In the genomic region with DNA sequence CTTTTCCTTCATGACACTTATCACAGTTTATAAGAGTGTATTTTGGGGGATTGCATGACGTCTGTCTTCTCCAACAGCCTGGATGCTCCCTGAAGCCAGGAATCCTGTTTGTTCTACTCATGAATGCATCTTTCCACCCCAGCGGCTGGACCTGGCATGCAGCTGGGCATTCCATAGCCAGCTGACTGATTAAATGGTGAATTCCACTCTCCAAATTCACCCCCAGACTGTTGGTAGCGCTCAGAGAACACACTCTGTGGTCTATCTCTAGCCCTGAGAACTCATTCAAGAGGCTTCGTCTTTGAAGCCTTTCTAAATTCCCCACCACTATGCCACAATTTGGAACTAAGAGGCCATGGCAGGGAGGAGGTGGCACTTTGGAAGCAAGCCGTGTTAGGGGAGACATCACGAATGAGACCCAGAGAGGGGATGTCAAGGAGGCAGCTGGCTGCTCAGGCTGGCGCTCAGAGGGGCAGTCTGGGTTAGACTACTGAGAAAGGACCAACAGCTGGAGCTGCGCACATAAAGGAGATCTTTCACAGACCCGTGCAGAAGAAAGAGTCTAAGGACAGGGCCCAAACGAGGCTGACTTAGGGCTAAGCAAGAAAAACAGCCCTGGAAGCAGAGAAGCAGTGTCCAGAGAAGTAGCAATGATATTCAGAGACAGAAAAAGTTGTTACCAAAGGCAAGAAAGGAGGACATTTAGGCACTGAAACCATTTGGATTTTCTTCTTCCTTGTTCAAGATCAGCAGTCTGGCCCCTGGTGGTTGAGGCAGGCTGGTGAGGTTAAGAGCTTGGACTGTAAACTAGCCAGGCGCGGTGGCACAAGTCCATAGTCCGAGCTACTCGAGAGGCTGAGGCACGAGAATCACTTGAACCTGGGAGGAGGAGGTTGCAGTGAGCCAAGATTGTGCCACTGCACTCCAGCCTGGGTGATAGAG, we compare ENCODE assay signal across 2 cellular contexts.
A peak's percentile ranks its signal among the peaks of the same experiment; 100 is the strongest.
TF ChIP-seq lines count a peak whose summit lies in the region.

No MANE protein-coding gene starts in this region.

TF ChIP-seq in HepG2, 621 proteins besides CTCF, POLR2A, EP300 and RAD21 (continued from another document and continues in another):
- TF ChIP-seq, protein P1, sequence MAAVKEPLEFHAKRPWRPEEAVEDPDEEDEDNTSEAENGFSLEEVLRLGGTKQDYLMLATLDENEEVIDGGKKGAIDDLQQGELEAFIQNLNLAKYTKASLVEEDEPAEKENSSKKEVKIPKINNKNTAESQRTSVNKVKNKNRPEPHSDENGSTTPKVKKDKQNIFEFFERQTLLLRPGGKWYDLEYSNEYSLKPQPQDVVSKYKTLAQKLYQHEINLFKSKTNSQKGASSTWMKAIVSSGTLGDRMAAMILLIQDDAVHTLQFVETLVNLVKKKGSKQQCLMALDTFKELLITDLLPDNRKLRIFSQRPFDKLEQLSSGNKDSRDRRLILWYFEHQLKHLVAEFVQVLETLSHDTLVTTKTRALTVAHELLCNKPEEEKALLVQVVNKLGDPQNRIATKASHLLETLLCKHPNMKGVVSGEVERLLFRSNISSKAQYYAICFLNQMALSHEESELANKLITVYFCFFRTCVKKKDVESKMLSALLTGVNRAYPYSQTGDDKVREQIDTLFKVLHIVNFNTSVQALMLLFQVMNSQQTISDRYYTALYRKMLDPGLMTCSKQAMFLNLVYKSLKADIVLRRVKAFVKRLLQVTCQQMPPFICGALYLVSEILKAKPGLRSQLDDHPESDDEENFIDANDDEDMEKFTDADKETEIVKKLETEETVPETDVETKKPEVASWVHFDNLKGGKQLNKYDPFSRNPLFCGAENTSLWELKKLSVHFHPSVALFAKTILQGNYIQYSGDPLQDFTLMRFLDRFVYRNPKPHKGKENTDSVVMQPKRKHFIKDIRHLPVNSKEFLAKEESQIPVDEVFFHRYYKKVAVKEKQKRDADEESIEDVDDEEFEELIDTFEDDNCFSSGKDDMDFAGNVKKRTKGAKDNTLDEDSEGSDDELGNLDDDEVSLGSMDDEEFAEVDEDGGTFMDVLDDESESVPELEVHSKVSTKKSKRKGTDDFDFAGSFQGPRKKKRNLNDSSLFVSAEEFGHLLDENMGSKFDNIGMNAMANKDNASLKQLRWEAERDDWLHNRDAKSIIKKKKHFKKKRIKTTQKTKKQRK (IDR thresholded peaks at IDR 0.05; ENCODE audit: low read length) = no peak
- TF ChIP-seq, protein P2, sequence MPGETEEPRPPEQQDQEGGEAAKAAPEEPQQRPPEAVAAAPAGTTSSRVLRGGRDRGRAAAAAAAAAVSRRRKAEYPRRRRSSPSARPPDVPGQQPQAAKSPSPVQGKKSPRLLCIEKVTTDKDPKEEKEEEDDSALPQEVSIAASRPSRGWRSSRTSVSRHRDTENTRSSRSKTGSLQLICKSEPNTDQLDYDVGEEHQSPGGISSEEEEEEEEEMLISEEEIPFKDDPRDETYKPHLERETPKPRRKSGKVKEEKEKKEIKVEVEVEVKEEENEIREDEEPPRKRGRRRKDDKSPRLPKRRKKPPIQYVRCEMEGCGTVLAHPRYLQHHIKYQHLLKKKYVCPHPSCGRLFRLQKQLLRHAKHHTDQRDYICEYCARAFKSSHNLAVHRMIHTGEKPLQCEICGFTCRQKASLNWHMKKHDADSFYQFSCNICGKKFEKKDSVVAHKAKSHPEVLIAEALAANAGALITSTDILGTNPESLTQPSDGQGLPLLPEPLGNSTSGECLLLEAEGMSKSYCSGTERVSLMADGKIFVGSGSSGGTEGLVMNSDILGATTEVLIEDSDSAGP (CRISPR knock-in tag; IDR thresholded peaks at IDR 0.05; ENCODE audit: borderline replicate concordance) = 0 out of 2 replicates have a peak, but pooled peaks have one; percentile 39
- TF ChIP-seq ZNF260 (CRISPR knock-in tag; IDR thresholded peaks at IDR 0.05; ENCODE audit: borderline replicate concordance, low read depth) (no peak), POGZ (CRISPR knock-in tag; IDR thresholded peaks at IDR 0.05) (0 out of 2 replicates have a peak, but pooled peaks have one; percentile 23), ZNF274 (CRISPR knock-in tag; IDR thresholded peaks at IDR 0.05) (peak; percentile 52; the same call in 1 of the 2 replicates), AKAP8 (CRISPR knock-in tag; IDR thresholded peaks at IDR 0.05) (no peak), NFYB (CRISPR knock-in tag; IDR thresholded peaks at IDR 0.05) (no peak), KDM2A (CRISPR knock-in tag; IDR thresholded peaks at IDR 0.05; ENCODE audit: borderline replicate concordance, low read depth) (peak; percentile 45; the same call in 1 of the 2 replicates)

TF ChIP-seq in GM12891, 5 proteins besides CTCF, POLR2A, EP300 and RAD21 (continued from another document):
- no peak for TF ChIP-seq POLR2AphosphoS5 (IDR thresholded peaks at IDR 0.05; ENCODE audit: low read depth, low read length)
- TF ChIP-seq PAX5 (IDR thresholded peaks at IDR 0.05; ENCODE audit: insufficient read depth, low read length, severe bottlenecking) = no peak
